8 cellular contexts compared by ENCODE assay signal in the genomic region with DNA sequence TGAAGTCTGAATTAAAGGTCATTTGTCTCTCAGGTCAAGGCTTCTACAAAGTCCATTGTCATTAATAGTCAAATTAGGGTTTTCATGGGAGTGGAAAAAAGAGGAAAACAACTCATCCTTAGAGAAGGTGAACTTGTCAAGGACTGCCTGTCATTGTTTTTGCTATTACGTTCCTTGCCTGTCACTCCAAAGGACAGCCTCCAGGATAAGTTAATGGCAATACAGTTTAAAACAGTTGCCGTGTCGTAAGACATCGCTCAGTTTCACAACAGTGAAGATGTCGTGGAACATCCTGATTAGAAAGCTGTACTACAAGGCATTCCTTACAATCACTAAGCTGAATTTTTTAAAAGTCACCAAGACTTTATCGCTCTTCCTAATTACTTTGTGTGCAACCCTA.
"Had no signal": no experiment of that assay in that cellular context is flagged by ENCODE, and none has a peak within 500 bp of the region (broad histone marks: within the 10 kb centered on the region; RNA-seq: fewer than 3 reads in every experiment).

No MANE protein-coding gene starts in this region.

- H3K4me3 ChIP-seq: GM12878 had no signal

- ATAC-seq: GM12878 had no signal

- FAIRE-seq: G401.6, GM12878, GM12891, GM12892, GM18507, GM19239 had no signal

- DNase-seq: GDM1, GF-D8 had no signal
